In the genomic region with DNA sequence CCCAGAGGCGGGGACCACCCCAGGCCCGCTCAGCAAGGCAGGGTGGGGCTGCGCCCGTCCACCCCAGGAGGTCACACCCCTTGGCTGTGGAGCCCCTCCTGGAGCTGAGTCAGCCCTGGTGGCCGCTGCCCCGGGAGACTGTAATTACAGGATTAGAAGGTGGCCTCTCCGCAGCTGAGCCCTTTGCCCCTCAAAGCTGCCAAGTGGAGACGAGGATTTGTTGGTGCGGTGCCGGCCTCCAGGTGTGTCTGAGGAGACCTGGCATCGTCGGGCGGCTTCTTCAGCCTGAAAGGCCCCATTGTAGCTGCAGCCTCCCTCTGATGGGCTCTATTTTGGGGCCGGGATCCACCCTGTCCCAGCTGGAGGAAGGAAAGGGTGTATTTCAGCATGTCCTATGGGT, we compare ENCODE assay signal across 19 cellular contexts. TPM values are rescaled to one million over a fixed set of nuclear protein-coding genes. Genes with fewer than 3 reads are reported as not detected.
DNase-seq lines count a peak whose midpoint lies in the region; ATAC-seq and TF ChIP-seq lines count a peak whose summit lies in the region.
"Had no signal": no experiment of that assay in that cellular context is flagged by ENCODE, and none has a peak within 500 bp of the region (broad histone marks: within the 10 kb centered on the region; RNA-seq: fewer than 3 reads in every experiment).

No MANE protein-coding gene starts in this region.

- no peaks in the 10 kb centered on the region for H3K36me3 Mint-ChIP-seq in glutamatergic neuron (ENCODE audit: unreplicated experiment)
- H3K36me3 Mint-ChIP-seq: brain; CD8-positive, alpha-beta T cell; natural killer cell; stimulated activated effector memory CD8-positive, alpha-beta T cell treated with anti-CD3 and anti-CD28 coated beads, Interleukin-12 subunit alpha, Interleukin-12 subunit beta, amount 100 ng/mL, for 72 hours had no signal

- H3K27me3 Mint-ChIP-seq in glutamatergic neuron (ENCODE audit: unreplicated experiment) = peaks cover 6% of the 10 kb centered on the region
- H3K27me3 Mint-ChIP-seq: activated naive CD8-positive, alpha-beta T cell treated with anti-CD3 and anti-CD28 coated beads, Interleukin-2, amount 50 U/mL, for 24 hours had no signal

- no peak for TF ChIP-seq POLR2A in HCT116 (IDR thresholded peaks at IDR 0.05; ENCODE audit: borderline replicate concordance, extremely low read depth, insufficient read depth, insufficient read length)

- H3K27ac ChIP-seq in HCT116 (ENCODE audit: low read depth, low read length) (peak overlapping the region; percentile 50; the same call in 1 of the 2 replicates), duodenal mucosa (ENCODE audit: low read depth, low read length) (peak overlapping the region; percentile 73), mucosa of rectum (ENCODE audit: low read depth in 2 of 2, low read length in 2 of 2) (peak overlapping the region; percentile 56 to 80)

- peak; percentile 54 for DNase-seq in A172 (ENCODE audit: low spot score)
- no peak for DNase-seq in HCT116 (ENCODE audit: low read depth, low spot score)
- no peak for DNase-seq in NCI-H446 treated with DMSO at 0.1 percent for 48 hours (lab: John Stamatoyannopoulos, UW)
- no peak for DNase-seq in glutamatergic neuron
- no peak for DNase-seq in NCI-H2029 (lab: John Stamatoyannopoulos, UW)
- DNase-seq in Ammon's horn (ENCODE audit: low spot score) = no peak
- DNase-seq: activated CD4-positive, alpha-beta T cell treated with anti-CD3 and anti-CD28 coated beads, Interleukin-2, amount 50 U/mL, for 48 hours; activated effector memory CD4-positive, alpha-beta T cell treated with Interleukin-2 at 50 U/mL for 16 hours; activated naive CD8-positive, alpha-beta T cell treated with anti-CD3 and anti-CD28 coated beads, Interleukin-2, amount 50 U/mL, for 24 hours; CD8-positive, alpha-beta T cell; DMS79; GOT3; natural killer cell; NCI-H1105 treated with DMSO at 0.1 percent for 48 hours; NCI-H748 treated with DMSO at 0.1 percent for 48 hours had no signal

- peak; percentile 24; the same call in 1 of the 2 replicates for ATAC-seq in HCT116
- ATAC-seq: activated naive CD8-positive, alpha-beta T cell treated with anti-CD3 and anti-CD28 coated beads, Interleukin-2, amount 50 U/mL, for 24 hours; CD8-positive, alpha-beta T cell; natural killer cell; stimulated activated effector memory CD8-positive, alpha-beta T cell treated with anti-CD3 and anti-CD28 coated beads, Interleukin-12 subunit alpha, Interleukin-12 subunit beta, amount 100 ng/mL, for 72 hours had no signal

- RAD21 ChIA-PET in HCT116 (lab: Charles Lee; ENCODE audit: low non-redundant PET in 1 of 2, low total read pairs in 2 of 2, uncharacterized antibody in 2 of 2, unreplicated experiment in 2 of 2) = no interaction called here

- no peak overlapping the region for H3K27ac Mint-ChIP-seq in glutamatergic neuron (ENCODE audit: unreplicated experiment)
- H3K27ac Mint-ChIP-seq: activated naive CD8-positive, alpha-beta T cell treated with anti-CD3 and anti-CD28 coated beads, Interleukin-2, amount 50 U/mL, for 24 hours; CD8-positive, alpha-beta T cell; natural killer cell had no signal

- H3K4me1 ChIP-seq in HCT116 (ENCODE audit: control insufficient read depth in 1 of 2, insufficient read depth in 2 of 2, low read length in 2 of 2) (peaks cover 20 to 31% of the 10 kb centered on the region in 2 experiments), duodenal mucosa (ENCODE audit: control insufficient read depth in 1 of 2, insufficient read depth in 2 of 2, low read length in 2 of 2) (peaks cover 48 to 52% of the 10 kb centered on the region in 2 donors), mucosa of rectum (ENCODE audit: control insufficient read depth in 2 of 2, insufficient read depth in 2 of 2, low read length in 2 of 2) (peaks cover 28 to 48% of the 10 kb centered on the region in 2 donors)

- no peak overlapping the region for H3K4me3 Mint-ChIP-seq in glutamatergic neuron (ENCODE audit: unreplicated experiment)
- H3K4me3 Mint-ChIP-seq: activated naive CD8-positive, alpha-beta T cell treated with anti-CD3 and anti-CD28 coated beads, Interleukin-2, amount 50 U/mL, for 24 hours; brain; CD8-positive, alpha-beta T cell; natural killer cell; stimulated activated effector memory CD8-positive, alpha-beta T cell treated with anti-CD3 and anti-CD28 coated beads, Interleukin-12 subunit alpha, Interleukin-12 subunit beta, amount 100 ng/mL, for 72 hours had no signal

- no peaks in the 10 kb centered on the region for H3K9me3 ChIP-seq in HCT116 (ENCODE audit: control insufficient read depth in 1 of 2, insufficient read depth in 1 of 2, low read depth in 1 of 2, low read length in 2 of 2)
- H3K9me3 ChIP-seq in duodenal mucosa (ENCODE audit: control insufficient read depth in 1 of 2, low read length in 2 of 2) = no peaks in the 10 kb centered on the region
- no peaks in the 10 kb centered on the region for H3K9me3 ChIP-seq in mucosa of rectum (ENCODE audit: control insufficient read depth in 2 of 2, low read length in 2 of 2)

- no peaks in the 10 kb centered on the region for H3K79me2 ChIP-seq in HCT116 (ENCODE audit: insufficient read depth, low read length)

- H3K9ac ChIP-seq in HCT116 (ENCODE audit: low read length) (peak overlapping the region; percentile 25; the same call in 1 of the 2 replicates), duodenal mucosa (ENCODE audit: low read depth in 1 of 2, low read length in 2 of 2) (peak overlapping the region; percentile 26 to 54), mucosa of rectum (ENCODE audit: low read depth in 1 of 2, low read length in 2 of 2) (peak overlapping the region in 1 of 2 donors; percentile 67)

- no peak overlapping the region for H3K4me3 ChIP-seq in HCT116 (replicated peaks in 1 of 2; ENCODE audit: low read depth in 1 of 2, low read length in 2 of 2)
- peak overlapping the region in 1 of 2 donors; percentile 29 for H3K4me3 ChIP-seq in duodenal mucosa (ENCODE audit: low read depth in 1 of 2, low read length in 2 of 2)
- no peak overlapping the region for H3K4me3 ChIP-seq in mucosa of rectum (ENCODE audit: low read length in 2 of 2)

- H4K20me1 ChIP-seq in HCT116 (ENCODE audit: insufficient read depth) = no peaks in the 10 kb centered on the region

- intact Hi-C loops in HCT116 (cut with micrococcal nuclease) = no loop called here

- no peak for TF ChIP-seq RAD21 in HCT116 (IDR thresholded peaks at IDR 0.05; ENCODE audit: low read depth)

- POLR2A ChIA-PET in HCT116 (lab: Charles Lee) = no interaction called here

- peaks cover 12% of the 10 kb centered on the region for H3K4me1 Mint-ChIP-seq in glutamatergic neuron (ENCODE audit: low read depth, unreplicated experiment)

- CTCF ChIA-PET in HCT116 (lab: Charles Lee) = no interaction called here

- no peak for TF ChIP-seq CTCF in HCT116 (IDR thresholded peaks at IDR 0.05 in 2 of 3, conservative IDR thresholded peaks at IDR 0.05 in 1 of 3; ENCODE audit: borderline replicate concordance in 1 of 3, insufficient read depth in 1 of 3, low read depth in 2 of 3, low read length in 2 of 3)
- TF ChIP-seq CTCF in glutamatergic neuron (IDR thresholded peaks at IDR 0.05; ENCODE audit: partially characterized antibody, unreplicated experiment) = no peak

- BruUV-seq in HCT116 (replicated peaks; lab: Mats Ljungman, UMichigan) = no TSS peak

- no peaks in the 10 kb centered on the region for H3K9me2 ChIP-seq in HCT116 (ENCODE audit: insufficient read depth)

- H3K4me2 ChIP-seq in HCT116 (ENCODE audit: low read length) = peak overlapping the region; percentile 56

- no peaks in the 10 kb centered on the region for H3K36me3 ChIP-seq in HCT116 (ENCODE audit: control insufficient read depth in 1 of 2, insufficient read depth in 2 of 2, low read length in 2 of 2)
- H3K36me3 ChIP-seq in duodenal mucosa (ENCODE audit: control insufficient read depth in 1 of 2, insufficient read depth in 2 of 2, low read length in 2 of 2) = no peaks in the 10 kb centered on the region
- H3K36me3 ChIP-seq in mucosa of rectum (ENCODE audit: control insufficient read depth in 2 of 2, insufficient read depth in 2 of 2, low read length in 2 of 2) = no peaks in the 10 kb centered on the region

- peaks cover 2% of the 10 kb centered on the region for H3K9me3 Mint-ChIP-seq in glutamatergic neuron (ENCODE audit: unreplicated experiment)
- H3K9me3 Mint-ChIP-seq: activated naive CD8-positive, alpha-beta T cell treated with anti-CD3 and anti-CD28 coated beads, Interleukin-2, amount 50 U/mL, for 24 hours; CD8-positive, alpha-beta T cell; natural killer cell; stimulated activated effector memory CD8-positive, alpha-beta T cell treated with anti-CD3 and anti-CD28 coated beads, Interleukin-12 subunit alpha, Interleukin-12 subunit beta, amount 100 ng/mL, for 72 hours had no signal

- no peak overlapping the region for H2AFZ ChIP-seq in HCT116 (ENCODE audit: low read depth, low read length, poor library complexity, severe bottlenecking)

- H3K27me3 ChIP-seq in HCT116 (ENCODE audit: insufficient read depth, low read length) (no peaks in the 10 kb centered on the region), duodenal mucosa (ENCODE audit: control insufficient read depth in 1 of 2, insufficient read depth in 2 of 2, low read length in 2 of 2) (no peaks in the 10 kb centered on the region), mucosa of rectum (ENCODE audit: control insufficient read depth in 2 of 2, insufficient read depth in 2 of 2, low read length in 2 of 2) (no peaks in the 10 kb centered on the region)

TF ChIP-seq in HCT116, 20 proteins besides CTCF, POLR2A, EP300 and RAD21 (continues in another document):
- TF ChIP-seq ZNF274 (IDR thresholded peaks at IDR 0.05; ENCODE audit: low read depth, low read length) (no peak), JUND (IDR thresholded peaks at IDR 0.05) (no peak)
- TF ChIP-seq, protein P1, sequence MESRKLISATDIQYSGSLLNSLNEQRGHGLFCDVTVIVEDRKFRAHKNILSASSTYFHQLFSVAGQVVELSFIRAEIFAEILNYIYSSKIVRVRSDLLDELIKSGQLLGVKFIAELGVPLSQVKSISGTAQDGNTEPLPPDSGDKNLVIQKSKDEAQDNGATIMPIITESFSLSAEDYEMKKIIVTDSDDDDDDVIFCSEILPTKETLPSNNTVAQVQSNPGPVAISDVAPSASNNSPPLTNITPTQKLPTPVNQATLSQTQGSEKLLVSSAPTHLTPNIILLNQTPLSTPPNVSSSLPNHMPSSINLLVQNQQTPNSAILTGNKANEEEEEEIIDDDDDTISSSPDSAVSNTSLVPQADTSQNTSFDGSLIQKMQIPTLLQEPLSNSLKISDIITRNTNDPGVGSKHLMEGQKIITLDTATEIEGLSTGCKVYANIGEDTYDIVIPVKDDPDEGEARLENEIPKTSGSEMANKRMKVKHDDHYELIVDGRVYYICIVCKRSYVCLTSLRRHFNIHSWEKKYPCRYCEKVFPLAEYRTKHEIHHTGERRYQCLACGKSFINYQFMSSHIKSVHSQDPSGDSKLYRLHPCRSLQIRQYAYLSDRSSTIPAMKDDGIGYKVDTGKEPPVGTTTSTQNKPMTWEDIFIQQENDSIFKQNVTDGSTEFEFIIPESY (IDR thresholded peaks at IDR 0.05; ENCODE audit: extremely low read depth, insufficient replicate concordance, low read length) = no peak

RNA-seq across cellular contexts. Expression of a gene that starts 22.7 kb away (rescaled TPM):
- total RNA-seq in A172 (2014; rRNA removed; shearing (Covaris generic)) = 28.3 and 28.5 TPM in 2 replicates
- 1.6 TPM for total RNA-seq in HCT116 (2021; ENCODE audit: unreplicated experiment)
- polyA plus RNA-seq in HCT116 (2012) = 4.5 and 5.8 TPM in 2 replicates
- total RNA-seq in glutamatergic neuron (ENCODE audit: unreplicated experiment) = 73.0 TPM

RNA-seq across cellular contexts. Expression of a gene that starts 42.3 kb away (rescaled TPM):
- total RNA-seq in A172 (2014; rRNA removed; shearing (Covaris generic)) = 1.1 and 1.8 TPM in 2 replicates
- total RNA-seq in HCT116 (2021; ENCODE audit: unreplicated experiment) (0.37 TPM), glutamatergic neuron (ENCODE audit: unreplicated experiment) (not detected)
- polyA plus RNA-seq in HCT116 (2012) = 1.1 and 1.2 TPM in 2 replicates

Comparison
In these comparisons a context has a peak if more than half of its experiments do, and no peak if none do; other contexts are left out.
1. RNA of a gene that starts 22.7 kb away (total RNA-seq): 73.0 TPM in glutamatergic neuron (single experiment) and 28.3 to 28.5 TPM in A172; 1.6 TPM in HCT116 (single experiment); every median in the first group is over 10 times any median in the second.
2. Peak in every context shown above with its lines, with median percentiles within 50 percentile points of each other: H3K27ac ChIP-seq.